Comparison of ENCODE assay signal across 8 cellular contexts in the genomic region with DNA sequence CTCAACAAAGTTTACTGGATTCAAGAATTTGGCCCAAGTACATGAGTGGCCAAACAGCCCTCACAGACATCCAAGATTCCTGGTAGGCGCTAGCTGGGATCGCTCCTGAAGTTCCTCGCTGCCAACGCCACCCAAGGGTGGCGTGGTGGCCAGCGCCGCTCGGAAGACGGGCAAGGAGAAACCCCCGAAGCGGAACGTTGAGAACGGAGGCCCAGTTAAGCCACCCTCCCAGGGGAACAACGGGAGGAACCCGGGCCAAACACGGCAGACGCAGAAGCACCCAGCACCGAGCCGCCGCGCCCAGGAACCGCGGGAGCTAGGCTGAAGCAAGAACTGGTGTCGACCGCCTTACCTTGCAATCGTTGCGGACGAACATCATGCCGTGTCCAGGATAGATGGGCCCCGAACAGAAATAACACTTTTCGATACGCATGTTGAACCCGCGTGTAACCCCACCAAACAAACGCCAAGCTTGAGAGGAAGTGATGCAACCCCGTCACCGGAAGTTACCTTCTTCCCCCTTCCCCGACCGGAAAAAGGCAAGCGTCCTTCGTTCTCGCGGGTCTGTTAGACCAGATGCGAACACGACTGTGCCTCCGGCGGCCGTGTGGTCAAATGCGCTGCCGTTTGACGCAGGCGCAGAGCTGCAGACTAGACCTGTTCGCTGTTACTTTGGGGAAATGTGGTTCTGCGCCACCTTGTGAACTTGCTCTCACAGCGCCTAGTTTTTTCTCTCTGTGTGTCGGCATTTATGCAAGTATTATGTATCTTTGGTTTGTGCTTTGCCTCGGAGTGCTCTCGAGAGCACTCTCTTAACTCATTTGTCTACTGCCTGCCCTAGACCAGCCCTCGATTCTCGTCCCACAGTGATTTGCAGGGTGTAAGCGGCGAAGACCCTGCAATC. TPM values are rescaled to one million over a fixed set of nuclear protein-coding genes. Genes with fewer than 3 reads are reported as not detected.
DNase-seq lines count a peak whose midpoint lies in the region; ATAC-seq and TF ChIP-seq lines count a peak whose summit lies in the region.

A gene (minus strand): TSS at position 484 of the 904 bp plus-strand sequence. CDS start 51 bp downstream, at position 433.

- H3K4me1 Mint-ChIP-seq in IgD-negative memory B cell = peaks cover 16 to 18% (median 18%) of the 10 kb centered on the region in 3 donors

- H3K27me3 Mint-ChIP-seq in IgD-negative memory B cell = no peaks in the 10 kb centered on the region

- DNase-seq in DMS153 treated with DMSO at 0.1 percent for 48 hours (lab: John Stamatoyannopoulos, UW; ENCODE audit: unreplicated experiment) (peak; percentile 61), OCI-M1 (lab: John Stamatoyannopoulos, UW) (peak; percentile 99), activated T-cell treated with anti-CD3 and anti-CD28 coated beads for 4 hours (peak; percentile 93), epithelial cell of proximal tubule (ENCODE audit: low read depth) (peak; percentile 88), mucosa of gallbladder (ENCODE audit: low spot score) (peak; percentile 97)
- peak; percentile 88 to 94 for DNase-seq in stimulated activated CD8-positive, alpha-beta memory T cell treated with anti-CD3 and anti-CD28 coated beads, Interleukin-4, amount 100 ng/mL, for 4 hours (ENCODE audit: low read depth in 2 of 2, low spot score in 1 of 2)

- no peaks in the 10 kb centered on the region for H3K36me3 Mint-ChIP-seq in IgD-negative memory B cell

- H3K4me3 ChIP-seq in epithelial cell of proximal tubule (ENCODE audit: low read depth, low read length) = peak within 1 kb of the TSS; percentile 83

- no peaks in the 10 kb centered on the region for H3K9me3 Mint-ChIP-seq in IgD-negative memory B cell

- peak; percentile 43 for TF ChIP-seq CTCF in epithelial cell of proximal tubule (conservative IDR thresholded peaks at IDR 0.05; ENCODE audit: low read depth, low read length)

- H3K4me3 Mint-ChIP-seq in IgD-negative memory B cell = no peak within 1 kb of the TSS

- ATAC-seq in GM21529 (IDR thresholded peaks at IDR 0.05; ENCODE audit: unreplicated experiment) = peak; percentile 96

- H3K27ac Mint-ChIP-seq in IgD-negative memory B cell = no peak within 1 kb of the TSS

RNA-seq across cellular contexts. Expression of the gene that starts here (rescaled TPM):
- 93.3 TPM for polyA plus RNA-seq in IgD-negative memory B cell
- total RNA-seq in epithelial cell of proximal tubule = 80.3 and 86.5 TPM in 2 replicates
- total RNA-seq in mucosa of gallbladder = 50.1 TPM

Comparison
In these comparisons a context has a peak if more than half of its experiments do, and no peak if none do; other contexts are left out.
1. Peak in every context shown above with its lines: DNase-seq, ATAC-seq and H3K4me3 ChIP-seq.